14 cellular contexts compared by ENCODE assay signal in genomic region chr5:9358961-9359686, GRCh38.
DNase-seq lines count a peak whose midpoint lies in the region; ATAC-seq and TF ChIP-seq lines count a peak whose summit lies in the region.
"Had no signal": no experiment of that assay in that cellular context is flagged by ENCODE, and none has a peak within 500 bp of the region (broad histone marks: within the 10 kb centered on the region; RNA-seq: fewer than 3 reads in every experiment).

No MANE protein-coding gene starts in this region.

- H3K23ac ChIP-seq in trophoblast cell (ENCODE audit: low read length) = no peak overlapping the region

- H3K4me3 ChIP-seq in fibroblast of lung (replicated peaks in 1 of 4; ENCODE audit: control extremely low read depth in 1 of 4, insufficient read depth in 1 of 4, low read depth in 3 of 4, low read length in 4 of 4) (no peak overlapping the region), trophoblast cell (ENCODE audit: low read depth, low read length) (no peak overlapping the region), hepatocyte (no peak overlapping the region)
- H3K4me3 ChIP-seq: ascending aorta, left ventricle myocardium inferior, upper lobe of left lung had no signal

- H4K12ac ChIP-seq in trophoblast cell (ENCODE audit: low read depth, low read length) = no peak overlapping the region

- no CpG with 5 or more reads among the region's 2 CpGs for WGBS in trophoblast cell (ENCODE audit: extremely low coverage, insufficient coverage, insufficient read length)
- 83% methylated on average over 2 of the region's 2 CpGs for WGBS in hepatocyte (ENCODE audit: low lambda C conversion rate, missing lambda C conversion rate)

- TF ChIP-seq CTCF in fibroblast of lung (conservative IDR thresholded peaks at IDR 0.05 in 1 of 2, IDR thresholded peaks at IDR 0.05 in 1 of 2; ENCODE audit: low read depth in 1 of 2, low read length in 2 of 2) = no peak
- no peak for TF ChIP-seq CTCF in hepatocyte (IDR thresholded peaks at IDR 0.05; ENCODE audit: poor library complexity)

- peak; percentile 67 for DNase-seq in GM03348 (ENCODE audit: low spot score)
- peak; percentile 27 to 47 for DNase-seq in SW 1271 (lab: John Stamatoyannopoulos, UW)
- DNase-seq in fibroblast of lung (ENCODE audit: low read depth in 2 of 2) = peak; percentile 38 to 94
- DNase-seq in trophoblast cell = peak in 1 of 2 donors; percentile 86
- DNase-seq in hepatocyte (ENCODE audit: low spot score) = no peak
- no peak for DNase-seq in NCI-H748 (lab: John Stamatoyannopoulos, UW; ENCODE audit: unreplicated experiment)
- no peak for DNase-seq in NCI-H2107 (lab: John Stamatoyannopoulos, UW)
- DNase-seq: activated CD4-positive, alpha-beta memory T cell treated with anti-CD3 and anti-CD28 coated beads for 36 hours; effector memory CD8-positive, alpha-beta T cell; left ventricle myocardium inferior; natural killer cell; upper lobe of left lung had no signal

- no peak overlapping the region for H3K14ac ChIP-seq in trophoblast cell (ENCODE audit: low read length)

- peak overlapping the region; percentile 27 for H3K4me2 ChIP-seq in fibroblast of lung (ENCODE audit: extremely low read depth, insufficient read depth, low read length)
- peak overlapping the region; percentile 26 for H3K4me2 ChIP-seq in trophoblast cell (ENCODE audit: low read length)
- no peak overlapping the region for H3K4me2 ChIP-seq in hepatocyte

- H3K79me2 ChIP-seq in fibroblast of lung (ENCODE audit: control insufficient read depth, insufficient read depth, low read length) = no peaks in the 10 kb centered on the region
- H3K79me2 ChIP-seq in trophoblast cell (ENCODE audit: control insufficient read depth, insufficient read depth, low read length, poor library complexity) = peaks cover 2% of the 10 kb centered on the region
- H3K79me2 ChIP-seq in hepatocyte = no peaks in the 10 kb centered on the region

- no peak overlapping the region for H3K9ac ChIP-seq in fibroblast of lung (ENCODE audit: insufficient read depth, low read length)
- H3K9ac ChIP-seq in trophoblast cell (ENCODE audit: low read length) = no peak overlapping the region

- no peak overlapping the region for H3K18ac ChIP-seq in trophoblast cell (ENCODE audit: low read length)

- H2AFZ ChIP-seq in fibroblast of lung (ENCODE audit: low read length) (no peak overlapping the region), trophoblast cell (ENCODE audit: insufficient read depth, low read length, poor library complexity) (no peak overlapping the region), hepatocyte (no peak overlapping the region)

- H3K36me3 ChIP-seq in fibroblast of lung (ENCODE audit: control insufficient read depth, insufficient read depth, low read length) = no peaks in the 10 kb centered on the region
- peaks cover 0 to 3% of the 10 kb centered on the region in 2 experiments for H3K36me3 ChIP-seq in trophoblast cell (ENCODE audit: control insufficient read depth in 1 of 2, insufficient read depth in 2 of 2, low read length in 2 of 2)
- no peaks in the 10 kb centered on the region for H3K36me3 ChIP-seq in hepatocyte (replicated peaks; ENCODE audit: insufficient read depth, low read depth)
- H3K36me3 ChIP-seq: ascending aorta, left ventricle myocardium inferior, upper lobe of left lung had no signal

- H4K20me1 ChIP-seq in fibroblast of lung (ENCODE audit: control insufficient read depth, extremely low read depth, insufficient read depth, low read length) = no peaks in the 10 kb centered on the region
- H4K20me1 ChIP-seq in hepatocyte (ENCODE audit: insufficient read depth, poor library complexity, severe bottlenecking) = no peaks in the 10 kb centered on the region

- H3K4ac ChIP-seq in trophoblast cell (ENCODE audit: low read depth, low read length) = no peak overlapping the region

- no peak overlapping the region for H4K91ac ChIP-seq in trophoblast cell (ENCODE audit: low read depth, low read length)

- peaks cover 4% of the 10 kb centered on the region for H3K79me1 ChIP-seq in trophoblast cell (ENCODE audit: low read length)

- no peaks in the 10 kb centered on the region for H3K9me2 ChIP-seq in hepatocyte (replicated peaks; ENCODE audit: insufficient read depth)

- no peak overlapping the region for H2AK5ac ChIP-seq in trophoblast cell (ENCODE audit: low read length)

- H2BK120ac ChIP-seq in trophoblast cell (ENCODE audit: insufficient read depth, low read length, poor library complexity) = no peak overlapping the region

- H2BK5ac ChIP-seq in trophoblast cell (ENCODE audit: low read depth, low read length, poor library complexity) = peak overlapping the region; percentile 6

- H3K27ac ChIP-seq in fibroblast of lung (ENCODE audit: insufficient read depth, low read length) (no peak overlapping the region), trophoblast cell (ENCODE audit: low read depth, low read length) (peak overlapping the region; percentile 85), hepatocyte (no peak overlapping the region)
- H3K27ac ChIP-seq: ascending aorta, left ventricle myocardium inferior, upper lobe of left lung had no signal

- no peak for ATAC-seq in GM21723 (IDR thresholded peaks at IDR 0.05; ENCODE audit: unreplicated experiment)
- ATAC-seq: effector memory CD8-positive, alpha-beta T cell; natural killer cell had no signal

- H3K9me3 ChIP-seq in fibroblast of lung (ENCODE audit: control insufficient read depth, insufficient read depth, low read depth, low read length) (no peaks in the 10 kb centered on the region), trophoblast cell (ENCODE audit: insufficient read depth, low read depth, low read length) (no peaks in the 10 kb centered on the region), hepatocyte (ENCODE audit: low read depth) (no peaks in the 10 kb centered on the region)
- H3K9me3 ChIP-seq: ascending aorta, left ventricle myocardium inferior, upper lobe of left lung had no signal

- no peak overlapping the region for H4K8ac ChIP-seq in trophoblast cell (ENCODE audit: low read depth, low read length)

- H2BK12ac ChIP-seq in trophoblast cell (ENCODE audit: low read length) = no peak overlapping the region

- H3K4me1 ChIP-seq in fibroblast of lung (ENCODE audit: control insufficient read depth, extremely low read depth, insufficient read depth, low read length) = peaks cover 6% of the 10 kb centered on the region
- H3K4me1 ChIP-seq in trophoblast cell (ENCODE audit: control insufficient read depth in 1 of 2, insufficient read depth in 2 of 2, low read length in 2 of 2) = peaks cover 15 to 29% of the 10 kb centered on the region in 2 experiments
- peaks cover 23% of the 10 kb centered on the region for H3K4me1 ChIP-seq in hepatocyte (ENCODE audit: insufficient read depth)
- H3K4me1 ChIP-seq: upper lobe of left lung had no signal

- H3K27me3 ChIP-seq in fibroblast of lung (ENCODE audit: control insufficient read depth, insufficient read depth, low read length) (no peaks in the 10 kb centered on the region), trophoblast cell (ENCODE audit: insufficient read depth, low read length) (no peaks in the 10 kb centered on the region), hepatocyte (no peaks in the 10 kb centered on the region)
- H3K27me3 ChIP-seq: ascending aorta, upper lobe of left lung had no signal

Comparison
In these comparisons a context has a peak if more than half of its experiments do, and no peak if none do; other contexts are left out.
1. DNase-seq: peak in GM03348 (single experiment), SW 1271 (2 of 2) and fibroblast of lung (2 of 2); none in hepatocyte (single experiment), NCI-H748 (single experiment) and NCI-H2107 (single experiment).